ENCODE assay signal across 25 cellular contexts in genomic region chr14:23043749-23044148, GRCh38. TPM values are rescaled to one million over a fixed set of nuclear protein-coding genes. Genes with fewer than 3 reads are reported as not detected.
"Had no signal": no experiment of that assay in that cellular context is flagged by ENCODE, and none has a peak within 500 bp of the region (broad histone marks: within the 10 kb centered on the region; RNA-seq: fewer than 3 reads in every experiment).

No MANE protein-coding gene starts in this region.

- H3K4me3 ChIP-seq: testis, uterus had no signal

- H3K9me3 ChIP-seq: testis, uterus had no signal

- H3K4me1 ChIP-seq: testis, uterus had no signal

- H3K27ac Mint-ChIP-seq: activated naive CD4-positive, alpha-beta T cell treated with anti-CD3 and anti-CD28 coated beads, Interleukin-2, amount 50 U/mL, for 72 hours; activated T-cell treated with anti-CD3 and anti-CD28 coated beads, Interleukin-2, amount 50 U/mL, for 24 hours; activated T-helper 17 cell treated with anti-CD3 and anti-CD28 coated beads, Interleukin-2, amount 50 U/mL, for 72 hours; dendritic cell treated with granulocyte-macrophage colony-stimulating factor and Interleukin-4, amounts not matched to agents 40 ng/mL and 50 ng/mL, for 4 days had no signal

- H3K36me3 ChIP-seq: brain microvascular endothelial cell, uterus had no signal

- H3K27me3 Mint-ChIP-seq: activated T-cell treated with anti-CD3 and anti-CD28 coated beads, Interleukin-2, amount 50 U/mL, for 24 hours; activated T-helper 17 cell treated with anti-CD3 and anti-CD28 coated beads, Interleukin-2, amount 50 U/mL, for 72 hours had no signal

- H3K4me3 Mint-ChIP-seq: activated T-cell treated with anti-CD3 and anti-CD28 coated beads, Interleukin-2, amount 50 U/mL, for 24 hours; activated T-helper 17 cell treated with anti-CD3 and anti-CD28 coated beads, Interleukin-2, amount 50 U/mL, for 72 hours; dendritic cell treated with granulocyte-macrophage colony-stimulating factor and Interleukin-4, amounts not matched to agents 40 ng/mL and 50 ng/mL, for 4 days; naive thymus-derived CD4-positive, alpha-beta T cell had no signal

- H3K4me1 Mint-ChIP-seq: activated T-helper 17 cell treated with anti-CD3 and anti-CD28 coated beads, Interleukin-2, amount 50 U/mL, for 72 hours had no signal

- H3K36me3 Mint-ChIP-seq: activated naive CD4-positive, alpha-beta T cell treated with anti-CD3 and anti-CD28 coated beads, Interleukin-2, amount 50 U/mL, for 72 hours had no signal

- H3K9me3 Mint-ChIP-seq: activated naive CD4-positive, alpha-beta T cell treated with anti-CD3 and anti-CD28 coated beads, Interleukin-2, amount 50 U/mL, for 72 hours; activated T-cell treated with anti-CD3 and anti-CD28 coated beads, Interleukin-2, amount 50 U/mL, for 24 hours; activated T-helper 17 cell treated with anti-CD3 and anti-CD28 coated beads, Interleukin-2, amount 50 U/mL, for 72 hours; dendritic cell treated with granulocyte-macrophage colony-stimulating factor and Interleukin-4, amounts not matched to agents 40 ng/mL and 50 ng/mL, for 4 days had no signal

- H3K27ac ChIP-seq: brain microvascular endothelial cell, testis, uterus had no signal

- ATAC-seq: activated naive CD4-positive, alpha-beta T cell treated with anti-CD3 and anti-CD28 coated beads, Interleukin-2, amount 50 U/mL, for 72 hours; activated T-helper 17 cell treated with anti-CD3 and anti-CD28 coated beads, Interleukin-2, amount 50 U/mL, for 72 hours; esophagus mucosa; left ventricle myocardium superior; naive thymus-derived CD4-positive, alpha-beta T cell; sciatic nerve had no signal

- H3K27me3 ChIP-seq: brain microvascular endothelial cell, testis, uterus had no signal

- DNase-seq: activated CD8-positive, alpha-beta memory T cell treated with anti-CD3 and anti-CD28 coated beads for 24 hours; activated CD8-positive, alpha-beta memory T cell treated with anti-CD3 and anti-CD28 coated beads, Interleukin-2, amount 50 U/mL, for 4 hours; activated T-cell treated with anti-CD3 and anti-CD28 coated beads, Interleukin-2, amount 50 U/mL, for 24 hours; brain microvascular endothelial cell; caudate nucleus; effector CD8-positive, alpha-beta T cell; foreskin melanocyte; hippocampal formation; left ventricle myocardium superior; naive thymus-derived CD4-positive, alpha-beta T cell; nucleus accumbens; stimulated activated CD4-positive, alpha-beta T cell treated with anti-CD3 and anti-CD28 coated beads, Interleukin-2, amount 100 ng/mL, for 48 hours; stimulated activated CD8-positive, alpha-beta memory T cell treated with anti-CD3 and anti-CD28 coated beads, Interleukin-4, amount 100 ng/mL, for 48 hours; stimulated activated naive CD4-positive, alpha-beta T cell; T-helper 9 cell; testis; trophoblast cell; uterus had no signal

RNA-seq across cellular contexts. Expression of gene PSMB11, which starts 1.7 kb away (rescaled TPM):
- total RNA-seq: activated naive CD4-positive, alpha-beta T cell treated with anti-CD3 and anti-CD28 coated beads, Interleukin-2, amount 50 U/mL, for 72 hours; activated T-helper 17 cell treated with anti-CD3 and anti-CD28 coated beads, Interleukin-2, amount 50 U/mL, for 72 hours; aorta; esophagus mucosa; left ventricle myocardium superior; sciatic nerve; T-helper 1 cell treated with Interleukin-12 subunit alpha and Interleukin-12 subunit beta and Interleukin-4 antibody, amounts not matched to agents 30 ng/mL and 1 ng/mL, for 36 hours; uterus had no signal
